ENCODE assay signal across 25 cellular contexts in genomic region chr1:98018074-98018473, GRCh38.
"Had no signal": no experiment of that assay in that cellular context is flagged by ENCODE, and none has a peak within 500 bp of the region (broad histone marks: within the 10 kb centered on the region; RNA-seq: fewer than 3 reads in every experiment).

No MANE protein-coding gene starts in this region.

- H3K27me3 ChIP-seq: stomach, suprapubic skin, testis, thyroid gland, tibial artery, tibial nerve, transverse colon, upper lobe of left lung, upper lobe of right lung, uterus, vagina had no signal

- H3K36me3 ChIP-seq: stomach, suprapubic skin, thoracic aorta, thyroid gland, tibial artery, tibial nerve, transverse colon, upper lobe of left lung, upper lobe of right lung, uterus, vagina had no signal

- H3K4me3 ChIP-seq: stomach, suprapubic skin, testis, thoracic aorta, thyroid gland, tibial artery, tibial nerve, transverse colon, upper lobe of left lung, upper lobe of right lung, uterus, vagina had no signal

- H3K9me3 ChIP-seq: stomach, suprapubic skin, testis, thoracic aorta, thyroid gland, tibial artery, tibial nerve, transverse colon, upper lobe of left lung, upper lobe of right lung, uterus, vagina had no signal

- H3K4me1 ChIP-seq: stomach, suprapubic skin, testis, thyroid gland, tibial artery, tibial nerve, transverse colon, upper lobe of left lung, upper lobe of right lung, uterus, vagina had no signal

- DNase-seq: stimulated activated CD4-positive, alpha-beta T cell treated with anti-CD3 and anti-CD28 coated beads, Interleukin-2, amount 100 ng/mL, for 24 hours; stimulated activated CD4-positive, alpha-beta T cell treated with anti-CD3 and anti-CD28 coated beads, Interleukin-2, amount 100 ng/mL, for 48 hours; stimulated activated CD4-positive, alpha-beta T cell treated with anti-CD3 and anti-CD28 coated beads, Interleukin-4, amount 100 ng/mL, for 1 hour; stimulated activated CD4-positive, alpha-beta T cell treated with anti-CD3 and anti-CD28 coated beads, Interleukin-4, amount 100 ng/mL, for 24 hours; stimulated activated CD4-positive, alpha-beta T cell treated with anti-CD3 and anti-CD28 coated beads, Interleukin-4, amount 100 ng/mL, for 4 hours; stimulated activated naive B cell treated with anti-CD40 and anti-IgM and Interleukin-4, amounts not matched to agents 10 μg/mL and 1 μg/mL and 100 μg/mL, for 72 hours; stimulated activated naive CD4-positive, alpha-beta T cell treated with Interleukin-2 at 50 U/mL for 16 hours; stimulated activated naive CD8-positive, alpha-beta T cell treated with anti-CD3 and anti-CD28 coated beads, Interleukin-15, amount 100 ng/mL, for 72 hours; stimulated activated naive CD8-positive, alpha-beta T cell treated with anti-CD3 and anti-CD28 coated beads, Interleukin-15, Interleukin-2, amounts not matched to agents 100 U/mL and 50 U/mL, for 24 hours; stomach; substantia nigra; testis; thyroid gland; tibial artery; transverse colon; upper lobe of left lung; upper lobe of right lung; uterus had no signal

- ATAC-seq: stimulated activated effector memory CD8-positive, alpha-beta T cell treated with anti-CD3 and anti-CD28 coated beads, Interleukin-12 subunit alpha, Interleukin-12 subunit beta, amount 100 ng/mL, for 72 hours; stimulated activated memory B cell treated with anti-CD40 and anti-IgM and Interleukin-4, amounts not matched to agents 10 μg/mL and 1 μg/mL and 100 μg/mL, for 72 hours; stimulated activated naive B cell treated with anti-CD40 and anti-IgM and Interleukin-4, amounts not matched to agents 10 μg/mL and 1 μg/mL and 100 μg/mL, for 72 hours; stimulated activated naive CD8-positive, alpha-beta T cell treated with anti-CD3 and anti-CD28 coated beads, Interleukin-15, amount 100 ng/mL, for 72 hours; stimulated activated naive CD8-positive, alpha-beta T cell treated with anti-CD3 and anti-CD28 coated beads, Interleukin-15, Interleukin-2, amounts not matched to agents 100 U/mL and 50 U/mL, for 24 hours; upper lobe of right lung had no signal

- H3K27ac ChIP-seq: stomach, suprapubic skin, testis, thoracic aorta, thyroid gland, tibial artery, tibial nerve, transverse colon, upper lobe of left lung, upper lobe of right lung, uterus, vagina had no signal

- FAIRE-seq: urothelium cell line had no signal
